In genomic region chrX:7608625-7609024, GRCh38 we compare ENCODE assay signal across 1 cellular context.
A peak's percentile ranks its signal among the peaks of the same experiment; 100 is the strongest.
DNase-seq lines count a peak whose midpoint lies in the region; FAIRE-seq and TF ChIP-seq lines count a peak whose summit lies in the region.
"Not testable (repeated sequence)": the region's sequence is repeated elsewhere in the genome, so short reads cannot be mapped to it uniquely, and the experiment has no call there.

No MANE protein-coding gene starts in this region.

- intact Hi-C loops in kidney (cut with DNase I) = not testable (repeated sequence)

- TF ChIP-seq CTCF in kidney (IDR thresholded peaks at IDR 0.05; ENCODE audit: borderline replicate concordance, extremely low read depth, insufficient read depth) = not testable (repeated sequence)

- FAIRE-seq in kidney (lab: Jason Lieb, UNC) = not testable (repeated sequence)

- H3K9me3 ChIP-seq in kidney (ENCODE audit: control insufficient read depth in 1 of 2, low read length in 2 of 2) = not testable (repeated sequence)

- H3K36me3 ChIP-seq in kidney (ENCODE audit: control insufficient read depth in 1 of 2, insufficient read depth in 2 of 2, low read length in 2 of 2) = not testable (repeated sequence)

- not testable (repeated sequence) for H3K9ac ChIP-seq in kidney (ENCODE audit: low read length in 2 of 2)

- H3K4me3 ChIP-seq in kidney (ENCODE audit: low read length in 2 of 2) = not testable (repeated sequence)

- DNase-seq in kidney = peak; percentile 73

- H3K27ac ChIP-seq in kidney (ENCODE audit: low read depth in 2 of 2, low read length in 2 of 2) = not testable (repeated sequence)

- H3K4me1 ChIP-seq in kidney (ENCODE audit: control insufficient read depth in 1 of 2, insufficient read depth in 1 of 2, low read depth in 1 of 2, low read length in 2 of 2) = not testable (repeated sequence)
